ENCODE assay signal across 1 cellular context in the genomic region with DNA sequence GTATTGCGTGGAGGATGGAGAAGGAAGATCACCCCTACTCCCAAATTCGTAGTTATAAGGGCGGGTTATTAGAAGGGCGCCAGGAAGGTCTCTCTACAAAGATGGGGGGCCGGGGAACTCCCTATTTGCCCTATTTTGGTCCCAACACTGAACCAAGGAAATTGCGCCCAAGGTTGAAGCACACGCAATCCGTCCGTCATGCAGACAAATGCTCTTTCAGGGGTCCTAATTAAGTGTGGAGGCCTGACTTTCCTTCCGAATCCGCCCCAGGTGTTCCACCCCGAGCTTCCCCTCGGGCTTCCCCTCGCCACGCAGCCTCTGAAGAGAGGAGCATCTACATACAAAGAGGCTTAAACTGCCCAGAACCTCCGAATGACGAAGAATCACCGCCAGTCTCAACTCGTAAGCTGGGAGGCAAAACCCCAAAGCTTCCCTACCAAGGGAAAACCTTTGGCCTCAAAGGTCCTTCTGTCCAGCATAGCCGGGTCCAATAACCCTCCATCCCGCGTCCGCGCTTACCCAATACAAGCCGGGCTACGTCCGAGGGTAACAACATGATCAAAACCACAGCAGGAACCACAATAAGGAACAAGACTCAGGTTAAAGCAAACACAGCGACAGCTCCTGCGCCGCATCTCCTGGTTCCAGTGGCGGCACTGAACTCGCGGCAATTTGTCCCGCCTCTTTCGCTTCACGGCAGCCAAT.
TF ChIP-seq lines count a peak whose summit lies in the region.

A gene (minus strand): TSS at position 658 of the 705 bp plus-strand sequence. CDS start 102 bp downstream, at position 556.

TF ChIP-seq in K562, 482 proteins besides CTCF, POLR2A, EP300 and RAD21 (continued from another document and continues in another):
- TF ChIP-seq ZNF347 (CRISPR knock-in tag; IDR thresholded peaks at IDR 0.05; ENCODE audit: low read depth) (no peak), HDAC8 (tag; IDR thresholded peaks at IDR 0.05) (no peak), KLF1 (tag; IDR thresholded peaks at IDR 0.05) (no peak), ZNF668 (CRISPR knock-in tag; IDR thresholded peaks at IDR 0.05) (no peak), ZNF212 (CRISPR knock-in tag; IDR thresholded peaks at IDR 0.05) (no peak), TCF3 (CRISPR knock-in tag; IDR thresholded peaks at IDR 0.05) (no peak; the same call in 1 of the 2 replicates), CBX5 (IDR thresholded peaks at IDR 0.05; ENCODE audit: borderline replicate concordance, low read depth) (no peak), ZNF785 (CRISPR knock-in tag; IDR thresholded peaks at IDR 0.05) (no peak), ZNF174 (CRISPR knock-in tag; IDR thresholded peaks at IDR 0.05) (no peak), SNRNP70 (optimal IDR thresholded peaks at IDR 0.05; ENCODE audit: low read depth, low read length) (no peak), YBX1 (IDR thresholded peaks at IDR 0.05) (no peak), SIN3A (IDR thresholded peaks at IDR 0.05; ENCODE audit: borderline replicate concordance in 2 of 2, control insufficient read depth in 1 of 2, low read depth in 2 of 2, low read length in 2 of 2) (peak; percentile 34 to 71; a peak in 1 of 4 replicates), THRAP3 (IDR thresholded peaks at IDR 0.05; ENCODE audit: borderline replicate concordance) (no peak), ZNF23 (CRISPR knock-in tag; IDR thresholded peaks at IDR 0.05) (no peak), HNRNPL (IDR thresholded peaks at IDR 0.05; ENCODE audit: low read depth, low read length) (no peak), ZBED1 (IDR thresholded peaks at IDR 0.05) (no peak), SMAD4 (CRISPR knock-in tag; conservative IDR thresholded peaks at IDR 0.05) (no peak), COPS2 (conservative IDR thresholded peaks at IDR 0.05) (no peak), ARHGAP35 (IDR thresholded peaks at IDR 0.05; ENCODE audit: partially characterized antibody) (no peak), MED1 (CRISPR knock-in tag; IDR thresholded peaks at IDR 0.05; ENCODE audit: borderline replicate concordance) (no peak), ZEB2 (IDR thresholded peaks at IDR 0.05) (no peak), CREBBP (IDR thresholded peaks at IDR 0.05; ENCODE audit: low read depth, low read length) (no peak)
- TF ChIP-seq, protein P1, sequence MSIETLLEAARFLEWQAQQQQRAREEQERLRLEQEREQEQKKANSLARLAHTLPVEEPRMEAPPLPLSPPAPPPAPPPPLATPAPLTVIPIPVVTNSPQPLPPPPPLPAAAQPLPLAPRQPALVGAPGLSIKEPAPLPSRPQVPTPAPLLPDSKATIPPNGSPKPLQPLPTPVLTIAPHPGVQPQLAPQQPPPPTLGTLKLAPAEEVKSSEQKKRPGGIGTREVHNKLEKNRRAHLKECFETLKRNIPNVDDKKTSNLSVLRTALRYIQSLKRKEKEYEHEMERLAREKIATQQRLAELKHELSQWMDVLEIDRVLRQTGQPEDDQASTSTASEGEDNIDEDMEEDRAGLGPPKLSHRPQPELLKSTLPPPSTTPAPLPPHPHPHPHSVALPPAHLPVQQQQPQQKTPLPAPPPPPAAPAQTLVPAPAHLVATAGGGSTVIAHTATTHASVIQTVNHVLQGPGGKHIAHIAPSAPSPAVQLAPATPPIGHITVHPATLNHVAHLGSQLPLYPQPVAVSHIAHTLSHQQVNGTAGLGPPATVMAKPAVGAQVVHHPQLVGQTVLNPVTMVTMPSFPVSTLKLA (conservative IDR thresholded peaks at IDR 0.05): no peak
- TF ChIP-seq, protein P2, sequence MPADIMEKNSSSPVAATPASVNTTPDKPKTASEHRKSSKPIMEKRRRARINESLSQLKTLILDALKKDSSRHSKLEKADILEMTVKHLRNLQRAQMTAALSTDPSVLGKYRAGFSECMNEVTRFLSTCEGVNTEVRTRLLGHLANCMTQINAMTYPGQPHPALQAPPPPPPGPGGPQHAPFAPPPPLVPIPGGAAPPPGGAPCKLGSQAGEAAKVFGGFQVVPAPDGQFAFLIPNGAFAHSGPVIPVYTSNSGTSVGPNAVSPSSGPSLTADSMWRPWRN (IDR thresholded peaks at IDR 0.05; ENCODE audit: low read depth): no peak
- TF ChIP-seq, protein P3, sequence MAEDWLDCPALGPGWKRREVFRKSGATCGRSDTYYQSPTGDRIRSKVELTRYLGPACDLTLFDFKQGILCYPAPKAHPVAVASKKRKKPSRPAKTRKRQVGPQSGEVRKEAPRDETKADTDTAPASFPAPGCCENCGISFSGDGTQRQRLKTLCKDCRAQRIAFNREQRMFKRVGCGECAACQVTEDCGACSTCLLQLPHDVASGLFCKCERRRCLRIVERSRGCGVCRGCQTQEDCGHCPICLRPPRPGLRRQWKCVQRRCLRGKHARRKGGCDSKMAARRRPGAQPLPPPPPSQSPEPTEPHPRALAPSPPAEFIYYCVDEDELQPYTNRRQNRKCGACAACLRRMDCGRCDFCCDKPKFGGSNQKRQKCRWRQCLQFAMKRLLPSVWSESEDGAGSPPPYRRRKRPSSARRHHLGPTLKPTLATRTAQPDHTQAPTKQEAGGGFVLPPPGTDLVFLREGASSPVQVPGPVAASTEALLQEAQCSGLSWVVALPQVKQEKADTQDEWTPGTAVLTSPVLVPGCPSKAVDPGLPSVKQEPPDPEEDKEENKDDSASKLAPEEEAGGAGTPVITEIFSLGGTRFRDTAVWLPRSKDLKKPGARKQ (CRISPR knock-in tag; IDR thresholded peaks at IDR 0.05): no peak
- TF ChIP-seq, protein P4, sequence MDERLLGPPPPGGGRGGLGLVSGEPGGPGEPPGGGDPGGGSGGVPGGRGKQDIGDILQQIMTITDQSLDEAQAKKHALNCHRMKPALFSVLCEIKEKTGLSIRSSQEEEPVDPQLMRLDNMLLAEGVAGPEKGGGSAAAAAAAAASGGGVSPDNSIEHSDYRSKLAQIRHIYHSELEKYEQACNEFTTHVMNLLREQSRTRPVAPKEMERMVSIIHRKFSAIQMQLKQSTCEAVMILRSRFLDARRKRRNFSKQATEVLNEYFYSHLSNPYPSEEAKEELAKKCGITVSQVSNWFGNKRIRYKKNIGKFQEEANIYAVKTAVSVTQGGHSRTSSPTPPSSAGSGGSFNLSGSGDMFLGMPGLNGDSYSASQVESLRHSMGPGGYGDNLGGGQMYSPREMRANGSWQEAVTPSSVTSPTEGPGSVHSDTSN (CRISPR knock-in tag; IDR thresholded peaks at IDR 0.05; ENCODE audit: low read depth): no peak
- TF ChIP-seq, protein P4 (tag; conservative IDR thresholded peaks at IDR 0.05; ENCODE audit: low read depth): no peak
- TF ChIP-seq, protein P5, sequence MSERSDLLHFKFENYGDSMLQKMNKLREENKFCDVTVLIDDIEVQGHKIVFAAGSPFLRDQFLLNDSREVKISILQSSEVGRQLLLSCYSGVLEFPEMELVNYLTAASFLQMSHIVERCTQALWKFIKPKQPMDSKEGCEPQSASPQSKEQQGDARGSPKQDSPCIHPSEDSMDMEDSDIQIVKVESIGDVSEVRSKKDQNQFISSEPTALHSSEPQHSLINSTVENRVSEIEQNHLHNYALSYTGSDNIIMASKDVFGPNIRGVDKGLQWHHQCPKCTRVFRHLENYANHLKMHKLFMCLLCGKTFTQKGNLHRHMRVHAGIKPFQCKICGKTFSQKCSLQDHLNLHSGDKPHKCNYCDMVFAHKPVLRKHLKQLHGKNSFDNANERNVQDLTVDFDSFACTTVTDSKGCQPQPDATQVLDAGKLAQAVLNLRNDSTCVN (CRISPR knock-in tag; IDR thresholded peaks at IDR 0.05): no peak
- TF ChIP-seq, protein P6, sequence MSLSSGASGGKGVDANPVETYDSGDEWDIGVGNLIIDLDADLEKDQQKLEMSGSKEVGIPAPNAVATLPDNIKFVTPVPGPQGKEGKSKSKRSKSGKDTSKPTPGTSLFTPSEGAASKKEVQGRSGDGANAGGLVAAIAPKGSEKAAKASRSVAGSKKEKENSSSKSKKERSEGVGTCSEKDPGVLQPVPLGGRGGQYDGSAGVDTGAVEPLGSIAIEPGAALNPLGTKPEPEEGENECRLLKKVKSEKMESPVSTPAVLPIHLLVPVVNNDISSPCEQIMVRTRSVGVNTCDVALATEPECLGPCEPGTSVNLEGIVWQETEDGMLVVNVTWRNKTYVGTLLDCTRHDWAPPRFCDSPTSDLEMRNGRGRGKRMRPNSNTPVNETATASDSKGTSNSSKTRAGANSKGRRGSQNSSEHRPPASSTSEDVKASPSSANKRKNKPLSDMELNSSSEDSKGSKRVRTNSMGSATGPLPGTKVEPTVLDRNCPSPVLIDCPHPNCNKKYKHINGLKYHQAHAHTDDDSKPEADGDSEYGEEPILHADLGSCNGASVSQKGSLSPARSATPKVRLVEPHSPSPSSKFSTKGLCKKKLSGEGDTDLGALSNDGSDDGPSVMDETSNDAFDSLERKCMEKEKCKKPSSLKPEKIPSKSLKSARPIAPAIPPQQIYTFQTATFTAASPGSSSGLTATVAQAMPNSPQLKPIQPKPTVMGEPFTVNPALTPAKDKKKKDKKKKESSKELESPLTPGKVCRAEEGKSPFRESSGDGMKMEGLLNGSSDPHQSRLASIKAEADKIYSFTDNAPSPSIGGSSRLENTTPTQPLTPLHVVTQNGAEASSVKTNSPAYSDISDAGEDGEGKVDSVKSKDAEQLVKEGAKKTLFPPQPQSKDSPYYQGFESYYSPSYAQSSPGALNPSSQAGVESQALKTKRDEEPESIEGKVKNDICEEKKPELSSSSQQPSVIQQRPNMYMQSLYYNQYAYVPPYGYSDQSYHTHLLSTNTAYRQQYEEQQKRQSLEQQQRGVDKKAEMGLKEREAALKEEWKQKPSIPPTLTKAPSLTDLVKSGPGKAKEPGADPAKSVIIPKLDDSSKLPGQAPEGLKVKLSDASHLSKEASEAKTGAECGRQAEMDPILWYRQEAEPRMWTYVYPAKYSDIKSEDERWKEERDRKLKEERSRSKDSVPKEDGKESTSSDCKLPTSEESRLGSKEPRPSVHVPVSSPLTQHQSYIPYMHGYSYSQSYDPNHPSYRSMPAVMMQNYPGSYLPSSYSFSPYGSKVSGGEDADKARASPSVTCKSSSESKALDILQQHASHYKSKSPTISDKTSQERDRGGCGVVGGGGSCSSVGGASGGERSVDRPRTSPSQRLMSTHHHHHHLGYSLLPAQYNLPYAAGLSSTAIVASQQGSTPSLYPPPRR (CRISPR knock-in tag; IDR thresholded peaks at IDR 0.05; ENCODE audit: borderline replicate concordance): no peak
- TF ChIP-seq, protein P7, sequence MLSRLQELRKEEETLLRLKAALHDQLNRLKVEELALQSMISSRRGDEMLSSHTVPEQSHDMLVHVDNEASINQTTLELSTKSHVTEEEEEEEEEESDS (CRISPR knock-in tag; IDR thresholded peaks at IDR 0.05): no peak
- TF ChIP-seq, protein P8, sequence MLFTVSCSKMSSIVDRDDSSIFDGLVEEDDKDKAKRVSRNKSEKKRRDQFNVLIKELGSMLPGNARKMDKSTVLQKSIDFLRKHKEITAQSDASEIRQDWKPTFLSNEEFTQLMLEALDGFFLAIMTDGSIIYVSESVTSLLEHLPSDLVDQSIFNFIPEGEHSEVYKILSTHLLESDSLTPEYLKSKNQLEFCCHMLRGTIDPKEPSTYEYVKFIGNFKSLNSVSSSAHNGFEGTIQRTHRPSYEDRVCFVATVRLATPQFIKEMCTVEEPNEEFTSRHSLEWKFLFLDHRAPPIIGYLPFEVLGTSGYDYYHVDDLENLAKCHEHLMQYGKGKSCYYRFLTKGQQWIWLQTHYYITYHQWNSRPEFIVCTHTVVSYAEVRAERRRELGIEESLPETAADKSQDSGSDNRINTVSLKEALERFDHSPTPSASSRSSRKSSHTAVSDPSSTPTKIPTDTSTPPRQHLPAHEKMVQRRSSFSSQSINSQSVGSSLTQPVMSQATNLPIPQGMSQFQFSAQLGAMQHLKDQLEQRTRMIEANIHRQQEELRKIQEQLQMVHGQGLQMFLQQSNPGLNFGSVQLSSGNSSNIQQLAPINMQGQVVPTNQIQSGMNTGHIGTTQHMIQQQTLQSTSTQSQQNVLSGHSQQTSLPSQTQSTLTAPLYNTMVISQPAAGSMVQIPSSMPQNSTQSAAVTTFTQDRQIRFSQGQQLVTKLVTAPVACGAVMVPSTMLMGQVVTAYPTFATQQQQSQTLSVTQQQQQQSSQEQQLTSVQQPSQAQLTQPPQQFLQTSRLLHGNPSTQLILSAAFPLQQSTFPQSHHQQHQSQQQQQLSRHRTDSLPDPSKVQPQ (CRISPR knock-in tag; IDR thresholded peaks at IDR 0.05; ENCODE audit: borderline replicate concordance): no peak
- TF ChIP-seq, protein P9, sequence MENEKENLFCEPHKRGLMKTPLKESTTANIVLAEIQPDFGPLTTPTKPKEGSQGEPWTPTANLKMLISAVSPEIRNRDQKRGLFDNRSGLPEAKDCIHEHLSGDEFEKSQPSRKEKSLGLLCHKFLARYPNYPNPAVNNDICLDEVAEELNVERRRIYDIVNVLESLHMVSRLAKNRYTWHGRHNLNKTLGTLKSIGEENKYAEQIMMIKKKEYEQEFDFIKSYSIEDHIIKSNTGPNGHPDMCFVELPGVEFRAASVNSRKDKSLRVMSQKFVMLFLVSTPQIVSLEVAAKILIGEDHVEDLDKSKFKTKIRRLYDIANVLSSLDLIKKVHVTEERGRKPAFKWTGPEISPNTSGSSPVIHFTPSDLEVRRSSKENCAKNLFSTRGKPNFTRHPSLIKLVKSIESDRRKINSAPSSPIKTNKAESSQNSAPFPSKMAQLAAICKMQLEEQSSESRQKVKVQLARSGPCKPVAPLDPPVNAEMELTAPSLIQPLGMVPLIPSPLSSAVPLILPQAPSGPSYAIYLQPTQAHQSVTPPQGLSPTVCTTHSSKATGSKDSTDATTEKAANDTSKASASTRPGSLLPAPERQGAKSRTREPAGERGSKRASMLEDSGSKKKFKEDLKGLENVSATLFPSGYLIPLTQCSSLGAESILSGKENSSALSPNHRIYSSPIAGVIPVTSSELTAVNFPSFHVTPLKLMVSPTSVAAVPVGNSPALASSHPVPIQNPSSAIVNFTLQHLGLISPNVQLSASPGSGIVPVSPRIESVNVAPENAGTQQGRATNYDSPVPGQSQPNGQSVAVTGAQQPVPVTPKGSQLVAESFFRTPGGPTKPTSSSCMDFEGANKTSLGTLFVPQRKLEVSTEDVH (IDR thresholded peaks at IDR 0.05; ENCODE audit: low read depth, partially characterized antibody): peak; percentile 64
- TF ChIP-seq, protein P10, sequence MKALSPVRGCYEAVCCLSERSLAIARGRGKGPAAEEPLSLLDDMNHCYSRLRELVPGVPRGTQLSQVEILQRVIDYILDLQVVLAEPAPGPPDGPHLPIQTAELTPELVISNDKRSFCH (CRISPR knock-in tag; IDR thresholded peaks at IDR 0.05): no peak
- TF ChIP-seq, protein P10 (tag; IDR thresholded peaks at IDR 0.05): no peak
- TF ChIP-seq, protein P11, sequence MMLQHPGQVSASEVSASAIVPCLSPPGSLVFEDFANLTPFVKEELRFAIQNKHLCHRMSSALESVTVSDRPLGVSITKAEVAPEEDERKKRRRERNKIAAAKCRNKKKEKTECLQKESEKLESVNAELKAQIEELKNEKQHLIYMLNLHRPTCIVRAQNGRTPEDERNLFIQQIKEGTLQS (IDR thresholded peaks at IDR 0.05): no peak
- TF ChIP-seq, protein P11 (CRISPR knock-in tag; conservative IDR thresholded peaks at IDR 0.05): no peak
